In the genomic region with DNA sequence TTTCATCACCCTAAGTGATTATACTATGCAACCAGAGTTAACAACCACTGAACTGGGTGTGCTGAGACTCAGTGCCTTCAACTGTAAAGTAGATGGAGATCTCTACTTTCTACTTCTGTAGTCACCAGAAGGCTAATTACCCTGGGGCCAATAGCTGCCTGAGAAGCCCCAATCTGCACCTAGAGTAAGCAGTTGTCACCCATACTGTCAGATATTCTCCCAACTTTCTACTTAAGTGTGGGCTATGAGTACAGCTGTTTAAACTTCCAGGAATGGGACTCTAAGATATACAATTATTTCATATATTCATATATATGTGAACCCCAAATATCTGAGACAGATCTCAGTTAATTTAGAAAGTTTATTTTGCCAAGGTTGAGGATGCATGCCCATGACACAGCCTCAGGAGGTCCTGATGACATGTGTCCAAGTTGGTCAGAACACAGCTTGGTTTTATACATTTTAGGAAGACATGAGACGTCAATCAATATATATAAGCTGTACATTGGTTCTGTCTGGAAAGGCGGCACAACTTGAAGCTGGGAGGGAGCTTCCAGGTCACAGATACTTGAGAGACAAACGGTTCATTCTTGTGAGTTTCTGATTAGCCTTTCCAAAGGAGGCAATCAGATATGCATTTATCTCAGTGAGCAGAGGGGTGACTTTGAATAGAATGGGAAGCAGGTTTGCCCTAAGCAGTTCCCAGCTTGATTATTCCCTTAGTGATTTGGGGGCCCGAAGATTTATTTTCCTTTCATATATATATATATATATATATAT, we compare ENCODE assay signal across 28 cellular contexts.
"Had no signal": no experiment of that assay in that cellular context is flagged by ENCODE, and none has a peak within 500 bp of the region (broad histone marks: within the 10 kb centered on the region; RNA-seq: fewer than 3 reads in every experiment).

No MANE protein-coding gene starts in this region.

- H3K9me3 Mint-ChIP-seq: activated CD4-positive, alpha-beta T cell treated with anti-CD3 and anti-CD28 coated beads, Interleukin-2, amount 10 ng/mL, durations not matched to agents 24 days and 14 days; activated CD8-positive, alpha-beta T cell treated with anti-CD3 and anti-CD28 coated beads for 36 hours; activated naive CD8-positive, alpha-beta T cell treated with anti-CD3 and anti-CD28 coated beads, Interleukin-2, amount 10 ng/mL, durations not matched to agents 7 days and 5 days; activated T-cell treated with anti-CD3 and anti-CD28 coated beads, Interleukin-2, amount 50 U/mL, for 72 hours; activated T-helper 17 cell treated with anti-CD3 and anti-CD28 coated beads, Interleukin-2, amount 50 U/mL, for 72 hours; T-helper 1 cell treated with Interleukin-12 subunit alpha and Interleukin-12 subunit beta and Interleukin-4 antibody, amounts not matched to agents 30 μg/mL and 1 μg/mL, for 36 hours had no signal

- H3K4me1 ChIP-seq: ascending aorta had no signal

- H3K27ac Mint-ChIP-seq: activated CD4-positive, alpha-beta T cell treated with anti-CD3 and anti-CD28 coated beads, Interleukin-2, amount 10 ng/mL, durations not matched to agents 24 days and 14 days; activated CD8-positive, alpha-beta T cell treated with anti-CD3 and anti-CD28 coated beads for 36 hours; activated naive CD8-positive, alpha-beta T cell treated with anti-CD3 and anti-CD28 coated beads, Interleukin-2, amount 10 ng/mL, durations not matched to agents 7 days and 5 days; activated T-cell treated with anti-CD3 and anti-CD28 coated beads, Interleukin-2, amount 50 U/mL, for 72 hours; activated T-helper 17 cell treated with anti-CD3 and anti-CD28 coated beads, Interleukin-2, amount 50 U/mL, for 72 hours; T-helper 1 cell treated with Interleukin-12 subunit alpha and Interleukin-12 subunit beta and Interleukin-4 antibody, amounts not matched to agents 30 μg/mL and 1 μg/mL, for 36 hours; T-helper 2 cell treated with Interferon-gamma antibody and Interleukin-4, amounts not matched to agents 5 μg/mL and 100 μg/mL, for 36 hours had no signal

- H3K36me3 ChIP-seq: ascending aorta, Peyer's patch, SJSA1 had no signal

- H3K9me3 ChIP-seq: ascending aorta, Peyer's patch, SJSA1, SK-N-SH had no signal

- H3K27me3 ChIP-seq: ascending aorta, Peyer's patch, SJSA1 had no signal

- H3K27me3 Mint-ChIP-seq: activated CD8-positive, alpha-beta T cell treated with anti-CD3 and anti-CD28 coated beads for 36 hours; activated naive CD8-positive, alpha-beta T cell treated with anti-CD3 and anti-CD28 coated beads, Interleukin-2, amount 10 ng/mL, durations not matched to agents 7 days and 5 days; activated T-helper 17 cell treated with anti-CD3 and anti-CD28 coated beads, Interleukin-2, amount 50 U/mL, for 72 hours had no signal

- DNase-seq: activated CD4-positive, alpha-beta T cell treated with anti-CD3 and anti-CD28 coated beads, Interleukin-2, amount 10 ng/mL, durations not matched to agents 24 days and 14 days; activated CD4-positive, alpha-beta T cell treated with anti-CD3 and anti-CD28 coated beads, Interleukin-2, amount 50 U/mL, for 4 hours; activated CD8-positive, alpha-beta T cell treated with anti-CD3 and anti-CD28 coated beads for 36 hours; activated effector memory CD4-positive, alpha-beta T cell treated with anti-CD3 and anti-CD28 coated beads, Interleukin-2, amount 50 U/mL, for 16 hours; activated naive CD4-positive, alpha-beta T cell; activated naive CD4-positive, alpha-beta T cell treated with anti-CD3 and anti-CD28 coated beads, Interleukin-2, amount 50 U/mL, for 16 hours; activated naive CD8-positive, alpha-beta T cell treated with anti-CD3 and anti-CD28 coated beads, Interleukin-2, amount 10 ng/mL, durations not matched to agents 7 days and 5 days; activated T-cell treated with anti-CD3 and anti-CD28 coated beads, Interleukin-2, amount 50 U/mL, for 1 hour; activated T-cell treated with anti-CD3 and anti-CD28 coated beads, Interleukin-2, amount 50 U/mL, for 72 hours; amygdala; Karpas-422; MV-4-11; NCI-H1092; NCI-H1436 treated with DMSO at 0.1 percent for 48 hours; NCI-H1694 treated with DMSO at 0.1 percent for 48 hours; NCI-H2029; NCI-H345; NCI-H524 treated with DMSO at 0.1 percent for 48 hours; PC-3; Peyer's patch; RPMI8226; SHP77 treated with DMSO at 0.1 percent for 48 hours; SK-N-SH had no signal

- H3K27ac ChIP-seq: ascending aorta, Peyer's patch, SJSA1 had no signal

- ATAC-seq: activated CD8-positive, alpha-beta T cell treated with anti-CD3 and anti-CD28 coated beads for 36 hours; activated T-cell treated with anti-CD3 and anti-CD28 coated beads, Interleukin-2, amount 50 U/mL, for 72 hours; activated T-helper 17 cell treated with anti-CD3 and anti-CD28 coated beads, Interleukin-2, amount 50 U/mL, for 72 hours; PC-3 had no signal

- H3K4me2 ChIP-seq: SK-N-SH had no signal

- H3K4me3 ChIP-seq: ascending aorta, Peyer's patch, SJSA1 had no signal

- H3K4me3 Mint-ChIP-seq: activated CD4-positive, alpha-beta T cell treated with anti-CD3 and anti-CD28 coated beads, Interleukin-2, amount 10 ng/mL, durations not matched to agents 24 days and 14 days; activated CD8-positive, alpha-beta T cell treated with anti-CD3 and anti-CD28 coated beads for 36 hours; activated naive CD8-positive, alpha-beta T cell treated with anti-CD3 and anti-CD28 coated beads, Interleukin-2, amount 10 ng/mL, durations not matched to agents 7 days and 5 days; activated T-cell treated with anti-CD3 and anti-CD28 coated beads, Interleukin-2, amount 50 U/mL, for 72 hours; activated T-helper 17 cell treated with anti-CD3 and anti-CD28 coated beads, Interleukin-2, amount 50 U/mL, for 72 hours; T-helper 1 cell treated with Interleukin-12 subunit alpha and Interleukin-12 subunit beta and Interleukin-4 antibody, amounts not matched to agents 30 μg/mL and 1 μg/mL, for 36 hours; T-helper 2 cell treated with Interferon-gamma antibody and Interleukin-4, amounts not matched to agents 5 μg/mL and 100 μg/mL, for 36 hours had no signal

- H3K9ac ChIP-seq: SK-N-SH had no signal
